In genomic region chr2:230996661-230997060, GRCh38 we compare ENCODE assay signal across 43 cellular contexts. TPM values are rescaled to one million over a fixed set of nuclear protein-coding genes. Genes with fewer than 3 reads are reported as not detected.
"Had no signal": no experiment of that assay in that cellular context is flagged by ENCODE, and none has a peak within 500 bp of the region (broad histone marks: within the 10 kb centered on the region; RNA-seq: fewer than 3 reads in every experiment).

No MANE protein-coding gene starts in this region.

- ATAC-seq: activated naive CD4-positive, alpha-beta T cell treated with anti-CD3 and anti-CD28 coated beads, Interleukin-2, amount 50 U/mL, for 72 hours; activated naive CD8-positive, alpha-beta T cell treated with anti-CD3 and anti-CD28 coated beads, Interleukin-2, amount 50 U/mL, for 24 hours; activated T-cell treated with anti-CD3 and anti-CD28 coated beads, Interleukin-2, amount 50 U/mL, for 4 hours; activated T-cell treated with anti-CD3 and anti-CD28 coated beads, Interleukin-2, amount 50 U/mL, for 72 hours; activated T-helper 17 cell treated with anti-CD3 and anti-CD28 coated beads, Interleukin-2, amount 50 U/mL, for 72 hours; body of pancreas had no signal

- H3K27me3 ChIP-seq: ascending aorta, body of pancreas had no signal

- H3K4me3 ChIP-seq: adrenal gland, ascending aorta, body of pancreas, breast epithelium, cardiac muscle cell had no signal

- H3K4me1 ChIP-seq: adrenal gland, ascending aorta, body of pancreas, breast epithelium had no signal

- H3K9me3 ChIP-seq: adrenal gland, ascending aorta, body of pancreas, breast epithelium had no signal

- H3K27ac ChIP-seq: adrenal gland, ascending aorta, body of pancreas, brain microvascular endothelial cell, breast epithelium, cardiac muscle cell had no signal

- FAIRE-seq: astrocyte, bronchial epithelial cell, colon had no signal

- DNase-seq: activated effector memory CD4-positive, alpha-beta T cell treated with anti-CD3 and anti-CD28 coated beads, Interleukin-2, amount 50 U/mL, for 16 hours; activated effector memory CD4-positive, alpha-beta T cell treated with Interleukin-2 at 50 U/mL for 16 hours; activated gamma-delta T cell; activated gamma-delta T cell treated with Interleukin-2 at 50 U/mL for 16 hours; activated naive CD4-positive, alpha-beta T cell; activated naive CD4-positive, alpha-beta T cell treated with anti-CD3 and anti-CD28 coated beads for 36 hours; activated naive CD4-positive, alpha-beta T cell treated with anti-CD3 and anti-CD28 coated beads, Interleukin-2, amount 10 ng/mL, durations not matched to agents 7 days and 5 days; activated naive CD4-positive, alpha-beta T cell treated with anti-CD3 and anti-CD28 coated beads, Interleukin-2, amount 50 U/mL, for 16 hours; activated naive CD4-positive, alpha-beta T cell treated with Interleukin-2 at 50 U/mL for 16 hours; activated naive CD8-positive, alpha-beta T cell treated with anti-CD3 and anti-CD28 coated beads for 36 hours; activated naive CD8-positive, alpha-beta T cell treated with anti-CD3 and anti-CD28 coated beads, Interleukin-2, amount 10 ng/mL, durations not matched to agents 7 days and 5 days; activated naive CD8-positive, alpha-beta T cell treated with anti-CD3 and anti-CD28 coated beads, Interleukin-2, amount 50 U/mL, for 24 hours; activated T-cell treated with anti-CD3 and anti-CD28 coated beads, Interleukin-2, amount 50 U/mL, for 24 hours; activated T-cell treated with anti-CD3 and anti-CD28 coated beads, Interleukin-2, amount 50 U/mL, for 4 hours; activated T-cell treated with anti-CD3 and anti-CD28 coated beads, Interleukin-2, amount 50 U/mL, for 48 hours; activated T-cell treated with anti-CD3 and anti-CD28 coated beads, Interleukin-2, amount 50 U/mL, for 72 hours; adrenal gland; amniotic stem cell; amygdala; anterior cingulate cortex; aorta; body of pancreas; brain microvascular endothelial cell; caudate nucleus; central memory CD4-positive, alpha-beta T cell; cerebellar nuclear complex had no signal

- H3K9me3 Mint-ChIP-seq: activated naive CD4-positive, alpha-beta T cell treated with anti-CD3 and anti-CD28 coated beads, Interleukin-2, amount 10 ng/mL, durations not matched to agents 7 days and 5 days; activated naive CD4-positive, alpha-beta T cell treated with anti-CD3 and anti-CD28 coated beads, Interleukin-2, amount 50 U/mL, for 24 hours; activated T-helper 1 cell treated with anti-CD3 and anti-CD28 coated beads, Interleukin-12 subunit alpha, Interleukin-12 subunit beta, Interleukin-2, Interleukin-4 antibody, amounts not matched to agents 30 ng/mL and 10 ng/mL and 1 ng/mL, durations not matched to agents 14 hours and 24 hours and 36 hours; activated T-helper 17 cell treated with anti-CD3 and anti-CD28 coated beads, Interleukin-2, amount 50 U/mL, for 72 hours; activated T-helper 2 cell treated with anti-CD3 and anti-CD28 coated beads, Interferon-gamma antibody, Interleukin-2, Interleukin-4, amounts not matched to agents 10 μg/mL and 5 μg/mL and 100 μg/mL, durations not matched to agents 14 hours and 24 hours and 36 hours had no signal

- H3K36me3 ChIP-seq: adrenal gland, ascending aorta, brain microvascular endothelial cell, breast epithelium, cardiac muscle cell had no signal

- H3K4me3 Mint-ChIP-seq: activated naive CD4-positive, alpha-beta T cell treated with anti-CD3 and anti-CD28 coated beads for 36 hours; activated naive CD4-positive, alpha-beta T cell treated with anti-CD3 and anti-CD28 coated beads, Interleukin-2, amount 10 ng/mL, durations not matched to agents 7 days and 5 days; activated naive CD4-positive, alpha-beta T cell treated with anti-CD3 and anti-CD28 coated beads, Interleukin-2, amount 50 U/mL, for 24 hours; activated naive CD8-positive, alpha-beta T cell; activated naive CD8-positive, alpha-beta T cell treated with anti-CD3 and anti-CD28 coated beads for 36 hours; activated naive CD8-positive, alpha-beta T cell treated with anti-CD3 and anti-CD28 coated beads, Interleukin-2, amount 10 ng/mL, durations not matched to agents 7 days and 5 days; activated naive CD8-positive, alpha-beta T cell treated with anti-CD3 and anti-CD28 coated beads, Interleukin-2, amount 50 U/mL, for 24 hours; activated T-cell treated with anti-CD3 and anti-CD28 coated beads, Interleukin-2, amount 50 U/mL, for 24 hours; activated T-cell treated with anti-CD3 and anti-CD28 coated beads, Interleukin-2, amount 50 U/mL, for 4 hours; activated T-cell treated with anti-CD3 and anti-CD28 coated beads, Interleukin-2, amount 50 U/mL, for 72 hours; activated T-helper 1 cell treated with anti-CD3 and anti-CD28 coated beads, Interleukin-12 subunit alpha, Interleukin-12 subunit beta, Interleukin-2, Interleukin-4 antibody, amounts not matched to agents 30 ng/mL and 10 ng/mL and 1 ng/mL, durations not matched to agents 14 hours and 24 hours and 36 hours; activated T-helper 17 cell treated with anti-CD3 and anti-CD28 coated beads, Interleukin-2, amount 50 U/mL, for 72 hours; brain had no signal

- H3K4me1 Mint-ChIP-seq: activated naive CD4-positive, alpha-beta T cell treated with anti-CD3 and anti-CD28 coated beads, Interleukin-2, amount 10 ng/mL, durations not matched to agents 7 days and 5 days; activated naive CD4-positive, alpha-beta T cell treated with anti-CD3 and anti-CD28 coated beads, Interleukin-2, amount 50 U/mL, for 24 hours; activated naive CD8-positive, alpha-beta T cell treated with anti-CD3 and anti-CD28 coated beads, Interleukin-2, amount 10 ng/mL, durations not matched to agents 7 days and 5 days; activated naive CD8-positive, alpha-beta T cell treated with anti-CD3 and anti-CD28 coated beads, Interleukin-2, amount 50 U/mL, for 24 hours; activated T-helper 17 cell treated with anti-CD3 and anti-CD28 coated beads, Interleukin-2, amount 50 U/mL, for 72 hours; brain had no signal

- H3K27ac Mint-ChIP-seq: activated naive CD4-positive, alpha-beta T cell treated with anti-CD3 and anti-CD28 coated beads for 36 hours; activated naive CD4-positive, alpha-beta T cell treated with anti-CD3 and anti-CD28 coated beads, Interleukin-2, amount 10 ng/mL, durations not matched to agents 7 days and 5 days; activated naive CD4-positive, alpha-beta T cell treated with anti-CD3 and anti-CD28 coated beads, Interleukin-2, amount 50 U/mL, for 24 hours; activated naive CD4-positive, alpha-beta T cell treated with anti-CD3 and anti-CD28 coated beads, Interleukin-2, amount 50 U/mL, for 72 hours; activated naive CD8-positive, alpha-beta T cell; activated naive CD8-positive, alpha-beta T cell treated with anti-CD3 and anti-CD28 coated beads for 36 hours; activated naive CD8-positive, alpha-beta T cell treated with anti-CD3 and anti-CD28 coated beads, Interleukin-2, amount 10 ng/mL, durations not matched to agents 7 days and 5 days; activated naive CD8-positive, alpha-beta T cell treated with anti-CD3 and anti-CD28 coated beads, Interleukin-2, amount 50 U/mL, for 24 hours; activated T-cell treated with anti-CD3 and anti-CD28 coated beads, Interleukin-2, amount 50 U/mL, for 24 hours; activated T-cell treated with anti-CD3 and anti-CD28 coated beads, Interleukin-2, amount 50 U/mL, for 72 hours; activated T-helper 1 cell treated with anti-CD3 and anti-CD28 coated beads, Interleukin-12 subunit alpha, Interleukin-12 subunit beta, Interleukin-2, Interleukin-4 antibody, amounts not matched to agents 30 ng/mL and 10 ng/mL and 1 ng/mL, durations not matched to agents 14 hours and 24 hours and 36 hours; activated T-helper 17 cell treated with anti-CD3 and anti-CD28 coated beads, Interleukin-2, amount 50 U/mL, for 72 hours; activated T-helper 2 cell treated with anti-CD3 and anti-CD28 coated beads, Interferon-gamma antibody, Interleukin-2, Interleukin-4, amounts not matched to agents 10 μg/mL and 5 μg/mL and 100 μg/mL, durations not matched to agents 14 hours and 24 hours and 36 hours; brain had no signal

- H3K36me3 Mint-ChIP-seq: activated naive CD4-positive, alpha-beta T cell treated with anti-CD3 and anti-CD28 coated beads, Interleukin-2, amount 10 ng/mL, durations not matched to agents 7 days and 5 days; activated naive CD4-positive, alpha-beta T cell treated with anti-CD3 and anti-CD28 coated beads, Interleukin-2, amount 50 U/mL, for 24 hours; activated naive CD8-positive, alpha-beta T cell treated with anti-CD3 and anti-CD28 coated beads for 36 hours; activated naive CD8-positive, alpha-beta T cell treated with anti-CD3 and anti-CD28 coated beads, Interleukin-2, amount 10 ng/mL, durations not matched to agents 7 days and 5 days; brain had no signal

RNA-seq across cellular contexts. Expression of gene SPATA3, which starts 0.7 kb away (rescaled TPM):
- total RNA-seq: activated naive CD4-positive, alpha-beta T cell treated with anti-CD3 and anti-CD28 coated beads for 36 hours; activated naive CD8-positive, alpha-beta T cell treated with anti-CD3 and anti-CD28 coated beads for 36 hours; activated naive CD8-positive, alpha-beta T cell treated with anti-CD3 and anti-CD28 coated beads, Interleukin-2, amount 10 ng/mL, durations not matched to agents 7 days and 5 days; activated T-cell treated with anti-CD3 and anti-CD28 coated beads, Interleukin-2, amount 50 U/mL, for 4 hours; activated T-helper 1 cell treated with anti-CD3 and anti-CD28 coated beads, Interleukin-12 subunit alpha, Interleukin-12 subunit beta, Interleukin-2, Interleukin-4 antibody, amounts not matched to agents 30 ng/mL and 10 ng/mL and 1 ng/mL, durations not matched to agents 14 hours and 24 hours and 36 hours; activated T-helper 2 cell treated with anti-CD3 and anti-CD28 coated beads, Interferon-gamma antibody, Interleukin-2, Interleukin-4, amounts not matched to agents 10 μg/mL and 5 μg/mL and 100 μg/mL, durations not matched to agents 14 hours and 24 hours and 36 hours; adrenal gland; aorta; ascending aorta; astrocyte; body of pancreas; breast epithelium; bronchial epithelial cell; cardiac muscle cell; cardiac septum; cerebellum; chondrocyte had no signal
- polyA plus RNA-seq: adipose tissue, adrenal gland, aorta, cardiac muscle cell had no signal

RNA-seq across cellular contexts. Expression of gene C2orf72, which starts 40.7 kb away (rescaled TPM):
- total RNA-seq: activated naive CD4-positive, alpha-beta T cell treated with anti-CD3 and anti-CD28 coated beads for 36 hours; activated T-helper 1 cell treated with anti-CD3 and anti-CD28 coated beads, Interleukin-12 subunit alpha, Interleukin-12 subunit beta, Interleukin-2, Interleukin-4 antibody, amounts not matched to agents 30 ng/mL and 10 ng/mL and 1 ng/mL, durations not matched to agents 14 hours and 24 hours and 36 hours; bronchial epithelial cell had no signal
